In the genomic region with DNA sequence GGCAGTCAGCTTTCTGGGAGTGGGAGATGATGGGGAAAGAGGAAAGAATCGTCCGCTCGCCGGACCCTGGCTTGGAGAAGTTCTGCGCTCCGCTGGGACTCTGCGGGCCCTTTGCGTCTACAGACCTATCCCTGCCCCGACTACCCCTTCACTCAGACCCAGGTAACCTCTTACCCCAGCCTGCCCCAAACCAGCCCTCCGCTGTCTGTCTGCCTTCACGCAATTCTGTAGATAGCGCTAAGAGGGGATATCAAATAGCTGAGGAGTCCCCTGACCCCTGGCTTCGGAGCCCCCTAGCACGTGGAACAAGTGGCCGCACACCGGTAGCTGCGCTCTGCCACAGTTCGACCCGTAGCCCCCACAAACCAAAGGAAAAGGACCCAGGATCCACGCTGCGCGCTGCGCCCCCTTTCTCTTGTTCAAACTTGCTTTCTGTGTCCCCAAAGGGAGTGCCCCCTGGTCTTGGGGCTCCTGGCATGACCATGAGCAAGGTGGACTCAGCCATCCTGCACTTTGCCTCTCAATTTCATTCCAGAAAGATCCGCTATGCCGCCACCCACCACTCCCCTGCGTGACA, we compare ENCODE assay signal across 1 cellular context.
A peak's percentile ranks its signal among the peaks of the same experiment; 100 is the strongest.
TF ChIP-seq lines count a peak whose summit lies in the region.

No MANE protein-coding gene starts in this region.

TF ChIP-seq in HepG2, 621 proteins besides CTCF, POLR2A, EP300 and RAD21 (continues in another document):
- TF ChIP-seq ZNF256 (CRISPR knock-in tag; conservative IDR thresholded peaks at IDR 0.05) (no peak), CBX5 (CRISPR knock-in tag; IDR thresholded peaks at IDR 0.05; ENCODE audit: borderline replicate concordance) (no peak; the same call in 1 of the 2 replicates), ATF6 (CRISPR knock-in tag; conservative IDR thresholded peaks at IDR 0.05) (no peak), HMGXB4 (CRISPR knock-in tag; IDR thresholded peaks at IDR 0.05; ENCODE audit: borderline replicate concordance in 1 of 2, low read depth in 1 of 2) (no peak), ZMYM4 (CRISPR knock-in tag; IDR thresholded peaks at IDR 0.05) (no peak), SMAD1 (CRISPR knock-in tag; IDR thresholded peaks at IDR 0.05; ENCODE audit: borderline replicate concordance, low read depth) (0 out of 2 replicates have a peak, but pooled peaks have one; percentile 2), SMAD9 (CRISPR knock-in tag; IDR thresholded peaks at IDR 0.05) (no peak), SAP130 (CRISPR knock-in tag; IDR thresholded peaks at IDR 0.05; ENCODE audit: low read depth) (no peak), FOXC1 (CRISPR knock-in tag; IDR thresholded peaks at IDR 0.05; ENCODE audit: borderline replicate concordance) (0 out of 2 replicates have a peak, but pooled peaks have one; percentile 8), ZBTB33 (CRISPR knock-in tag; IDR thresholded peaks at IDR 0.05) (peak; percentile 57; the same call in 1 of the 2 replicates), AGO2 (optimal IDR thresholded peaks at IDR 0.05; ENCODE audit: low read depth, low read length) (peak; percentile 9), MAX (IDR thresholded peaks at IDR 0.05) (0 out of 2 replicates have a peak, but pooled peaks have one; percentile 9), SP140L (CRISPR knock-in tag; IDR thresholded peaks at IDR 0.05; ENCODE audit: borderline replicate concordance) (no peak), FOXK1 (CRISPR knock-in tag; IDR thresholded peaks at IDR 0.05; ENCODE audit: borderline replicate concordance, low read depth) (no peak), RORA (CRISPR knock-in tag; IDR thresholded peaks at IDR 0.05) (no peak), TARDBP (CRISPR knock-in tag; IDR thresholded peaks at IDR 0.05) (no peak), FOXJ3 (CRISPR knock-in tag; IDR thresholded peaks at IDR 0.05; ENCODE audit: borderline replicate concordance) (no peak), NFAT5 (CRISPR knock-in tag; IDR thresholded peaks at IDR 0.05) (no peak), ZSCAN30 (CRISPR knock-in tag; IDR thresholded peaks at IDR 0.05) (no peak), IRF1 (CRISPR knock-in tag; IDR thresholded peaks at IDR 0.05; ENCODE audit: low read depth) (no peak), KDM2A (CRISPR knock-in tag; IDR thresholded peaks at IDR 0.05; ENCODE audit: borderline replicate concordance, low read depth) (peak; percentile 11; the same call in 1 of the 2 replicates), ATM (IDR thresholded peaks at IDR 0.05; ENCODE audit: borderline replicate concordance) (no peak), ZMAT3 (CRISPR knock-in tag; conservative IDR thresholded peaks at IDR 0.05) (no peak), ZBTB38 (CRISPR knock-in tag; IDR thresholded peaks at IDR 0.05) (peak; percentile 67; the same call in 1 of the 2 replicates), KMT2A (CRISPR knock-in tag; IDR thresholded peaks at IDR 0.05) (no peak), ZNF670 (CRISPR knock-in tag; IDR thresholded peaks at IDR 0.05; ENCODE audit: borderline replicate concordance) (no peak), HNF4A (CRISPR knock-in tag; IDR thresholded peaks at IDR 0.05) (no peak), ZNF766 (CRISPR knock-in tag; IDR thresholded peaks at IDR 0.05; ENCODE audit: borderline replicate concordance) (no peak), ZNF569 (CRISPR knock-in tag; IDR thresholded peaks at IDR 0.05; ENCODE audit: borderline replicate concordance) (no peak), E2F1 (CRISPR knock-in tag; IDR thresholded peaks at IDR 0.05) (no peak), HNF4G (IDR thresholded peaks at IDR 0.05; ENCODE audit: borderline replicate concordance, low read depth, low read length) (no peak), HNF4G (CRISPR knock-in tag; IDR thresholded peaks at IDR 0.05; ENCODE audit: borderline replicate concordance, low read depth) (no peak), EEA1 (CRISPR knock-in tag; IDR thresholded peaks at IDR 0.05; ENCODE audit: borderline replicate concordance) (no peak), KAT2B (IDR thresholded peaks at IDR 0.05; ENCODE audit: borderline replicate concordance, low read depth, low read length) (no peak)
- TF ChIP-seq, protein P1, sequence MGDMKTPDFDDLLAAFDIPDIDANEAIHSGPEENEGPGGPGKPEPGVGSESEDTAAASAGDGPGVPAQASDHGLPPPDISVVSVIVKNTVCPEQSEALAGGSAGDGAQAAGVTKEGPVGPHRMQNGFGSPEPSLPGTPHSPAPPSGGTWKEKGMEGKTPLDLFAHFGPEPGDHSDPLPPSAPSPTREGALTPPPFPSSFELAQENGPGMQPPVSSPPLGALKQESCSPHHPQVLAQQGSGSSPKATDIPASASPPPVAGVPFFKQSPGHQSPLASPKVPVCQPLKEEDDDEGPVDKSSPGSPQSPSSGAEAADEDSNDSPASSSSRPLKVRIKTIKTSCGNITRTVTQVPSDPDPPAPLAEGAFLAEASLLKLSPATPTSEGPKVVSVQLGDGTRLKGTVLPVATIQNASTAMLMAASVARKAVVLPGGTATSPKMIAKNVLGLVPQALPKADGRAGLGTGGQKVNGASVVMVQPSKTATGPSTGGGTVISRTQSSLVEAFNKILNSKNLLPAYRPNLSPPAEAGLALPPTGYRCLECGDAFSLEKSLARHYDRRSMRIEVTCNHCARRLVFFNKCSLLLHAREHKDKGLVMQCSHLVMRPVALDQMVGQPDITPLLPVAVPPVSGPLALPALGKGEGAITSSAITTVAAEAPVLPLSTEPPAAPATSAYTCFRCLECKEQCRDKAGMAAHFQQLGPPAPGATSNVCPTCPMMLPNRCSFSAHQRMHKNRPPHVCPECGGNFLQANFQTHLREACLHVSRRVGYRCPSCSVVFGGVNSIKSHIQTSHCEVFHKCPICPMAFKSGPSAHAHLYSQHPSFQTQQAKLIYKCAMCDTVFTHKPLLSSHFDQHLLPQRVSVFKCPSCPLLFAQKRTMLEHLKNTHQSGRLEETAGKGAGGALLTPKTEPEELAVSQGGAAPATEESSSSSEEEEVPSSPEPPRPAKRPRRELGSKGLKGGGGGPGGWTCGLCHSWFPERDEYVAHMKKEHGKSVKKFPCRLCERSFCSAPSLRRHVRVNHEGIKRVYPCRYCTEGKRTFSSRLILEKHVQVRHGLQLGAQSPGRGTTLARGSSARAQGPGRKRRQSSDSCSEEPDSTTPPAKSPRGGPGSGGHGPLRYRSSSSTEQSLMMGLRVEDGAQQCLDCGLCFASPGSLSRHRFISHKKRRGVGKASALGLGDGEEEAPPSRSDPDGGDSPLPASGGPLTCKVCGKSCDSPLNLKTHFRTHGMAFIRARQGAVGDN (CRISPR knock-in tag; IDR thresholded peaks at IDR 0.05): peak; percentile 26; the same call in 1 of the 2 replicates
